Comparison of ENCODE assay signal across 8 cellular contexts in the genomic region with DNA sequence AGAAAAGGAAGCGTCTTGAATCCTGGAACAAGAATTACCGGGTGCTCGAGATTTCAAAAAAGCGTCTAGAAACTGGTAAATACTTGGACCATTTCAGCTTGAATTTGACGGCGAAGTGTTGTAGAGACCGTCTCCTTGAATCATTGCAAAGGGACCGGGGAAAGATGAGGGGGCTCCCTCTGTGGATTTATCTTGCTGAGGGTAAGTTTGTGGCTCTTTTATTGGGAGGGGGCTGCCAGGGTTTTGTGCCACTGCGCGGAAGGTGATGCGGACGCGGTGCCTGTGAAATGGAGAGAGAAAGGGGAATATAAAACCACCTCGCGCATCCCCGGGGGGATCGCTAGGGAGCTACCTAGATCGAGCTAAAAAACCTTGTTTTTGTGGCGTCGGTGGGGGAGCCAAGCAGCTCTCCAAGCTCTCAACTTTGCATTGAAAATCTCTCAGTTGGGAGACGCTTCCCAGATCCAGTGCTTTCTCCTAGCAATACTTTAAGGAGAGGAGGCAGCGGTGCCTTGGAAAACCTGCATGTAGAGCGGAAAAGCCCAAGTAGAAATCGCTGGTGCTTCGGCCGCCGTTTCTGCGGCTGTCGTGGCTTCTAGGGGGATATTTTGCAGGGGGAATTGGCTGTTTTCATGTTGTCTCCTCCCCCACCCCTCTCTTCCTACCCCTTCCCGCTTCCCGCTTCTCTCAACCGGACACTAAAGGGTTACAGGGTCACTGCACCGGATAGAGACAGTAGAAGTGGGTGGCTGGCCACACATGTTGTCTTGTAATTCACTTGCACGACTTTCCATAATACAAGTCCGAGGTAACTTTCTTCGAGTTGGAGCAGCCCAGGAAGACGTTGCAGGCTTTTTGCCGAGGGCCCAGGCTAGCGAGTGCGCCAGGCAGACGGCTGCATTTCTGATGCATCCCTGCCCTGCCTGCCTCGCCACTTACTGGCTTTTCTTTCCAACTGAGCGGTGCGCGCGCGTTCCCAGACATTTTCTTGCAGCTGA.
DNase-seq lines count a peak whose midpoint lies in the region; FAIRE-seq and TF ChIP-seq lines count a peak whose summit lies in the region.

No MANE protein-coding gene starts in this region.

- H3K9me3 ChIP-seq in AG04450 (ENCODE audit: control insufficient read depth, insufficient read depth, low read length) = no peaks in the 10 kb centered on the region

- intact Hi-C loops in activated naive CD4-positive, alpha-beta T cell treated with anti-CD3 and anti-CD28 coated beads for 36 hours (cut with micrococcal nuclease) = no loop called here

- no peak overlapping the region for H3K27ac Mint-ChIP-seq in activated naive CD4-positive, alpha-beta T cell treated with anti-CD3 and anti-CD28 coated beads for 36 hours

- no peak overlapping the region for H3K27ac ChIP-seq in AG04450 (ENCODE audit: low read depth, low read length)
- H3K27ac ChIP-seq in cingulate gyrus (ENCODE audit: low read depth, low read length) = peak overlapping the region; percentile 57
- peak overlapping the region; percentile 43 for H3K27ac ChIP-seq in substantia nigra (ENCODE audit: low read depth, low read length, poor library complexity, severe bottlenecking)

- no peak for TF ChIP-seq CTCF in AG04450 (IDR thresholded peaks at IDR 0.05; ENCODE audit: low read depth, low read length)

- no peak overlapping the region for H3K4me3 Mint-ChIP-seq in activated naive CD4-positive, alpha-beta T cell treated with anti-CD3 and anti-CD28 coated beads for 36 hours

- H3K9me3 Mint-ChIP-seq in activated naive CD4-positive, alpha-beta T cell treated with anti-CD3 and anti-CD28 coated beads for 36 hours = no peaks in the 10 kb centered on the region

- CTCF ChIA-PET in AG04450 (lab: Charles Lee) = interaction anchor here (0.7 to 1.2 kb wide), 4 partner anchors 32 to 408 kb away, joined by 3 to 4 read pairs (median 3); no protein-coding TSS in a partner anchor
- CTCF ChIA-PET in activated naive CD4-positive, alpha-beta T cell treated with anti-CD3 and anti-CD28 coated beads for 36 hours (lab: Charles Lee) = interaction anchor here (0.6 kb wide), 1 partner anchor 1198 kb away, joined by 3 read pairs; no protein-coding TSS in a partner anchor

- no peak for FAIRE-seq in GM19239 (lab: Jason Lieb, UNC)

- no peak for DNase-seq in AG04450 (ENCODE audit: low read depth, low spot score)
- peak; percentile 73 for DNase-seq in NCI-H1694 (lab: John Stamatoyannopoulos, UW)
- peak; percentile 54 for DNase-seq in kidney tubule cell (ENCODE audit: low spot score)
- peak in 41 of 49 donors; percentile 1 to 58 (median 34) for DNase-seq in substantia nigra (lab: John Stamatoyannopoulos, UW)
- no peak for DNase-seq in GM19239 (ENCODE audit: insufficient read length, low spot score)
- DNase-seq in COLO829 (ENCODE audit: low spot score) = no peak
- no peak for DNase-seq in activated naive CD4-positive, alpha-beta T cell treated with anti-CD3 and anti-CD28 coated beads for 36 hours

- peaks cover 18% of the 10 kb centered on the region for H3K27me3 Mint-ChIP-seq in activated naive CD4-positive, alpha-beta T cell treated with anti-CD3 and anti-CD28 coated beads for 36 hours (ENCODE audit: low read depth)

- H3K4me3 ChIP-seq in AG04450 (ENCODE audit: low read depth, low read length) = peak overlapping the region; percentile 65

- peaks cover 2% of the 10 kb centered on the region for H3K36me3 Mint-ChIP-seq in activated naive CD4-positive, alpha-beta T cell treated with anti-CD3 and anti-CD28 coated beads for 36 hours (ENCODE audit: low read depth)

- H3K27me3 ChIP-seq in AG04450 (ENCODE audit: control insufficient read depth, insufficient read depth, low read length) = no peaks in the 10 kb centered on the region

- peaks cover 10% of the 10 kb centered on the region for H3K4me1 Mint-ChIP-seq in activated naive CD4-positive, alpha-beta T cell treated with anti-CD3 and anti-CD28 coated beads for 36 hours (ENCODE audit: low read depth)

- POLR2A ChIA-PET in AG04450 (lab: Yijun Ruan, JAX) = no interaction called here

Comparison
In these comparisons a context has a peak if more than half of its experiments do, and no peak if none do; other contexts are left out.
1. DNase-seq: peak in NCI-H1694 (single experiment), kidney tubule cell (single experiment) and substantia nigra (41 of 49); none in AG04450 (single experiment), GM19239 (single experiment), COLO829 (single experiment) and activated naive CD4-positive, alpha-beta T cell treated with anti-CD3 and anti-CD28 coated beads for 36 hours (single experiment).